Comparison of ENCODE assay signal across 8 cellular contexts in the genomic region with DNA sequence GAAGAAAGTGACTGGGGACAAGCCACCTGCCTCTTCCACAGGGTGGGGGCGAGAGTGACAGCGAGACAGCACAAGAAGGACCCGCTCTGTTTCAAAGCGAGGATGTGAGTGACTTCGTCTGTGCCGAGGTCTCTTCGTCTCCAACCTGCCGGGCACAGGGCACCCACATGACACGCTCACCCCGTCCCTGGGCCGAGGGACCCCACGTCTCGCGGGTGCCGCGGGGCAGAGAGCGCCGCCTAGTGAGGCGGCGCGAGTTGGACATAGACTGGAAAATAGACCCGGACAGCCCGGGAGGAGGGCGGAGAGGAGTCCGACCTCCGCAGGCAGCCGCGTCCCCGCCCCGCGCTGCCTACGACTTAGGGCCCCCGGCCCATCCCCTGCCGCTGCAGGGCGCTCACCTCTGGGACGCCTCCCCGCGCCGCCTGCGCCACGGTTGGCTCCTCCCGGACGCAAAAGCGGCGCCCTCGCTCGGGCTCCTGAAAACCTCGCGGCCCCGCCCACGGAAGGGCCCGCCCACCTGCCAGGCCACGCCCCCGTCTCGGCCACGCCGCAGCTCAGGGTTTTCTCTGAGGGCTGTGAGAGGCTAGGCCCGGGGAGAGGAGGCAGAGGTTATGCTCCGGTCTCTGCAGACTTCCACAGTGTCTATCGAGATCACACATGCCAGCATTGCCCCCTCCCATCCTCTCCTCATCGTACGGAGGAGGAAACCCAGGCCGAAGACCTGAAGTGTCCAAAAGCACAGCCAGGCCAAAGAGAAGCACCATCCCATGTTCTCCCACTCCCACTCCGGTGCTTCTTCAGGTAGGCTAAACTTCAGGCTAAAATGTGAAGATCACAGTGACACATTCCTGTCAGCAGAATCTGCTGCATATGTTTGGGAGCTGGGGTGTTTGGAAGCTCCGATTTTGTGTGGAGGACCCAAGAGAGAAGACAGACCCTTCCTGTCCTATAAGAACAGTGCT. TPM values are rescaled to one million over a fixed set of nuclear protein-coding genes. Genes with fewer than 3 reads are reported as not detected.
DNase-seq lines count a peak whose midpoint lies in the region; ATAC-seq and TF ChIP-seq lines count a peak whose summit lies in the region.

A gene with protein sequence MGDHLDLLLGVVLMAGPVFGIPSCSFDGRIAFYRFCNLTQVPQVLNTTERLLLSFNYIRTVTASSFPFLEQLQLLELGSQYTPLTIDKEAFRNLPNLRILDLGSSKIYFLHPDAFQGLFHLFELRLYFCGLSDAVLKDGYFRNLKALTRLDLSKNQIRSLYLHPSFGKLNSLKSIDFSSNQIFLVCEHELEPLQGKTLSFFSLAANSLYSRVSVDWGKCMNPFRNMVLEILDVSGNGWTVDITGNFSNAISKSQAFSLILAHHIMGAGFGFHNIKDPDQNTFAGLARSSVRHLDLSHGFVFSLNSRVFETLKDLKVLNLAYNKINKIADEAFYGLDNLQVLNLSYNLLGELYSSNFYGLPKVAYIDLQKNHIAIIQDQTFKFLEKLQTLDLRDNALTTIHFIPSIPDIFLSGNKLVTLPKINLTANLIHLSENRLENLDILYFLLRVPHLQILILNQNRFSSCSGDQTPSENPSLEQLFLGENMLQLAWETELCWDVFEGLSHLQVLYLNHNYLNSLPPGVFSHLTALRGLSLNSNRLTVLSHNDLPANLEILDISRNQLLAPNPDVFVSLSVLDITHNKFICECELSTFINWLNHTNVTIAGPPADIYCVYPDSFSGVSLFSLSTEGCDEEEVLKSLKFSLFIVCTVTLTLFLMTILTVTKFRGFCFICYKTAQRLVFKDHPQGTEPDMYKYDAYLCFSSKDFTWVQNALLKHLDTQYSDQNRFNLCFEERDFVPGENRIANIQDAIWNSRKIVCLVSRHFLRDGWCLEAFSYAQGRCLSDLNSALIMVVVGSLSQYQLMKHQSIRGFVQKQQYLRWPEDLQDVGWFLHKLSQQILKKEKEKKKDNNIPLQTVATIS (minus strand): TSS at position 454 of the 965 bp plus-strand sequence. CDS start 30,217 bp downstream, outside the sequence.

- peaks cover 17% of the 10 kb centered on the region for H3K27me3 ChIP-seq in AG04450 (ENCODE audit: control insufficient read depth, insufficient read depth, low read length)

- intact Hi-C loops in left colon (cut with DNase I, micrococcal nuclease), result loop anchor here in 1 of 2 donors (10.0 kb wide), 1 partner anchor 542 kb away; no protein-coding TSS in a partner anchor

- no peak within 1 kb of the TSS for H3K27ac ChIP-seq in AG04450 (ENCODE audit: low read depth, low read length)

- peak; percentile 92 for ATAC-seq in GM18867 (IDR thresholded peaks at IDR 0.05; ENCODE audit: unreplicated experiment)
- peak; percentile 94 for ATAC-seq in HG03108 (IDR thresholded peaks at IDR 0.05; ENCODE audit: unreplicated experiment)
- ATAC-seq in left colon, result peak; percentile 96

- CTCF ChIA-PET in AG04450 (lab: Charles Lee), result interaction anchor here (0.5 to 4.5 kb wide), 5 partner anchors 10 to 556 kb away, joined by 3 to 41 read pairs (median 5); no protein-coding TSS in a partner anchor

- DNase-seq in AG04450 (ENCODE audit: low read depth, low spot score) (no peak), NCI-H2196 (lab: John Stamatoyannopoulos, UW; ENCODE audit: unreplicated experiment) (peak; percentile 73), cerebellar cortex (ENCODE audit: low spot score) (peak; percentile 25), left colon (peak; percentile 87 to 93)
- peak; percentile 91 for DNase-seq in activated CD4-positive, CD25-positive, alpha-beta regulatory T cell treated with anti-CD3 and anti-CD28 coated beads, Interleukin-2, amount 50 U/mL, for 72 hours
- peak; percentile 89 for DNase-seq in stimulated activated CD4-positive, alpha-beta T cell treated with anti-CD3 and anti-CD28 coated beads, Interleukin-1b, Interleukin-23, amount 100 ng/mL, for 48 hours

- no peaks in the 10 kb centered on the region; the same call in 1 of the 2 replicates for H3K9me3 ChIP-seq in AG04450 (ENCODE audit: control insufficient read depth, insufficient read depth, low read length)

- peak; percentile 71 for TF ChIP-seq CTCF in AG04450 (IDR thresholded peaks at IDR 0.05; ENCODE audit: low read depth, low read length)

- POLR2A ChIA-PET in AG04450 (lab: Yijun Ruan, JAX), result interaction anchor here (0.7 kb wide), 1 partner anchor 1522 kb away, joined by 4 read pairs; no protein-coding TSS in a partner anchor

- peak within 1 kb of the TSS; percentile 64 for H3K4me3 ChIP-seq in AG04450 (ENCODE audit: low read depth, low read length)

RNA-seq across cellular contexts. Expression of the gene that starts here (rescaled TPM):
- polyA plus RNA-seq in AG04450 (2011; rRNA removed), result 0.07 and 0.11 TPM in 2 replicates
- 0.05 and 0.09 TPM in 2 replicates for polyA minus RNA-seq in AG04450 (2011; rRNA and poly(A)+ RNA removed)
- 1 to 10 TPM; 1.3 to 3.5 TPM for total RNA-seq in left colon
